Comparison of ENCODE assay signal across 11 cellular contexts in genomic region chr11:112637046-112637445, GRCh38.
"Had no signal": no experiment of that assay in that cellular context is flagged by ENCODE, and none has a peak within 500 bp of the region (broad histone marks: within the 10 kb centered on the region; RNA-seq: fewer than 3 reads in every experiment).

No MANE protein-coding gene starts in this region.

- H3K4me1 ChIP-seq: parathyroid adenoma, right atrium auricular region, SJSA1, upper lobe of left lung had no signal

- DNase-seq: activated CD4-positive, alpha-beta T cell treated with anti-CD3 and anti-CD28 coated beads for 36 hours; activated naive CD4-positive, alpha-beta T cell; effector memory CD4-positive, alpha-beta T cell; small intestine; SW 1271; upper lobe of left lung had no signal

- H3K27ac ChIP-seq: coronary artery, parathyroid adenoma, right atrium auricular region, SJSA1, upper lobe of left lung had no signal

- H3K9me3 ChIP-seq: SJSA1 had no signal

- H3K27me3 ChIP-seq: right atrium auricular region, SJSA1, upper lobe of left lung had no signal

- H3K4me3 ChIP-seq: coronary artery, right atrium auricular region, SJSA1, upper lobe of left lung had no signal

- ATAC-seq: activated CD4-positive, alpha-beta T cell treated with anti-CD3 and anti-CD28 coated beads for 36 hours; stimulated activated effector memory CD8-positive, alpha-beta T cell treated with anti-CD3 and anti-CD28 coated beads, Interleukin-12 subunit alpha, Interleukin-12 subunit beta, amount 100 ng/mL, for 72 hours had no signal

- H3K9ac ChIP-seq: parathyroid adenoma had no signal

- H3K79me2 ChIP-seq: parathyroid adenoma had no signal

- H3K36me3 ChIP-seq: right atrium auricular region, SJSA1, upper lobe of left lung had no signal

- H2AFZ ChIP-seq: parathyroid adenoma had no signal
